17 cellular contexts compared by ENCODE assay signal in genomic region chr7:108189733-108190388, GRCh38. TPM values are rescaled to one million over a fixed set of nuclear protein-coding genes. Genes with fewer than 3 reads are reported as not detected.
DNase-seq lines count a peak whose midpoint lies in the region; ATAC-seq and TF ChIP-seq lines count a peak whose summit lies in the region.
"Had no signal": no experiment of that assay in that cellular context is flagged by ENCODE, and none has a peak within 500 bp of the region (broad histone marks: within the 10 kb centered on the region; RNA-seq: fewer than 3 reads in every experiment).

No MANE protein-coding gene starts in this region.

- H3K4me1 ChIP-seq in psoas muscle = no peaks in the 10 kb centered on the region
- H3K4me1 ChIP-seq: tibial nerve had no signal

- H3K4me3 Mint-ChIP-seq in activated naive CD4-positive, alpha-beta T cell treated with anti-CD3 and anti-CD28 coated beads for 36 hours = no peak overlapping the region
- no peak overlapping the region for H3K4me3 Mint-ChIP-seq in stimulated activated memory B cell treated with anti-CD40 and anti-IgM and Interleukin-4, amounts not matched to agents 10 μg/mL and 1 μg/mL and 100 μg/mL, for 72 hours
- H3K4me3 Mint-ChIP-seq: neural crest cell had no signal

- peak; percentile 89 for ATAC-seq in GM21528 (IDR thresholded peaks at IDR 0.05; ENCODE audit: low FRiP score, unreplicated experiment)
- peak; percentile 88 for ATAC-seq in HG03139 (IDR thresholded peaks at IDR 0.05; ENCODE audit: unreplicated experiment)
- peak; percentile 82 for ATAC-seq in stimulated activated memory B cell treated with anti-CD40 and anti-IgM and Interleukin-4, amounts not matched to agents 10 μg/mL and 1 μg/mL and 100 μg/mL, for 72 hours
- no peak for ATAC-seq in psoas muscle

- H3K36me3 ChIP-seq in psoas muscle (ENCODE audit: insufficient read depth in 1 of 2, low read depth in 1 of 2) = no peaks in the 10 kb centered on the region
- H3K36me3 ChIP-seq: tibial nerve had no signal

- no peak overlapping the region for H3K27ac ChIP-seq in psoas muscle
- H3K27ac ChIP-seq: RWPE1, tibial nerve had no signal

- H3K27me3 Mint-ChIP-seq in activated naive CD4-positive, alpha-beta T cell treated with anti-CD3 and anti-CD28 coated beads for 36 hours (ENCODE audit: low read depth) = no peaks in the 10 kb centered on the region
- H3K27me3 Mint-ChIP-seq in stimulated activated memory B cell treated with anti-CD40 and anti-IgM and Interleukin-4, amounts not matched to agents 10 μg/mL and 1 μg/mL and 100 μg/mL, for 72 hours = peaks cover 14% of the 10 kb centered on the region

- H3K9me3 Mint-ChIP-seq in activated naive CD4-positive, alpha-beta T cell treated with anti-CD3 and anti-CD28 coated beads for 36 hours = no peaks in the 10 kb centered on the region
- H3K9me3 Mint-ChIP-seq in stimulated activated memory B cell treated with anti-CD40 and anti-IgM and Interleukin-4, amounts not matched to agents 10 μg/mL and 1 μg/mL and 100 μg/mL, for 72 hours = peaks cover 3% of the 10 kb centered on the region
- H3K9me3 Mint-ChIP-seq: neural crest cell had no signal

- DNase-seq in activated naive CD4-positive, alpha-beta T cell treated with anti-CD3 and anti-CD28 coated beads for 36 hours = peak; percentile 10
- DNase-seq in activated naive CD4-positive, alpha-beta T cell (lab: John Stamatoyannopoulos, UW) = no peak
- DNase-seq in psoas muscle (no peak), AG20443 (ENCODE audit: low spot score) (no peak), DMS153 treated with DMSO at 0.1 percent for 48 hours (lab: John Stamatoyannopoulos, UW; ENCODE audit: unreplicated experiment) (no peak)
- DNase-seq: ACHN; activated CD4-positive, alpha-beta T cell treated with anti-CD3 and anti-CD28 coated beads, Interleukin-2, amount 50 U/mL, for 1 hour; aorta; GDM1; NCI-H2107 had no signal

- no peaks in the 10 kb centered on the region for H3K9me3 ChIP-seq in psoas muscle
- H3K9me3 ChIP-seq: tibial nerve had no signal

- no peak overlapping the region for H3K4me3 ChIP-seq in psoas muscle
- H3K4me3 ChIP-seq: tibial nerve had no signal

- no peak overlapping the region for H3K27ac Mint-ChIP-seq in activated naive CD4-positive, alpha-beta T cell treated with anti-CD3 and anti-CD28 coated beads for 36 hours
- no peak overlapping the region for H3K27ac Mint-ChIP-seq in stimulated activated memory B cell treated with anti-CD40 and anti-IgM and Interleukin-4, amounts not matched to agents 10 μg/mL and 1 μg/mL and 100 μg/mL, for 72 hours

- peaks cover 10% of the 10 kb centered on the region for H3K4me1 Mint-ChIP-seq in activated naive CD4-positive, alpha-beta T cell treated with anti-CD3 and anti-CD28 coated beads for 36 hours (ENCODE audit: low read depth)
- peaks cover 20% of the 10 kb centered on the region for H3K4me1 Mint-ChIP-seq in stimulated activated memory B cell treated with anti-CD40 and anti-IgM and Interleukin-4, amounts not matched to agents 10 μg/mL and 1 μg/mL and 100 μg/mL, for 72 hours

- 46 to 68% (median 65%) methylated on average over 7 of the region's 7 CpGs for WGBS in psoas muscle, 3 donors

- no peaks in the 10 kb centered on the region for H3K27me3 ChIP-seq in psoas muscle (ENCODE audit: insufficient read depth in 3 of 3, low read length in 2 of 3)
- H3K27me3 ChIP-seq: tibial nerve had no signal

- TF ChIP-seq CTCF in psoas muscle (IDR thresholded peaks at IDR 0.05) = no peak

- CTCF ChIA-PET in activated naive CD4-positive, alpha-beta T cell treated with anti-CD3 and anti-CD28 coated beads for 36 hours (lab: Charles Lee) = interaction anchor here (0.7 to 1.7 kb wide), 2 partner anchors 13 to 307 kb away, joined by 3 to 6 read pairs; no protein-coding TSS in a partner anchor

- intact Hi-C loops in activated naive CD4-positive, alpha-beta T cell treated with anti-CD3 and anti-CD28 coated beads for 36 hours (cut with micrococcal nuclease) = no loop called here
- intact Hi-C loops in psoas muscle (cut with DNase I) = loop anchor here in 1 of 2 donors (10.0 kb wide), 1 partner anchor 305 kb away; no protein-coding TSS in a partner anchor

- no peaks in the 10 kb centered on the region for H3K36me3 Mint-ChIP-seq in activated naive CD4-positive, alpha-beta T cell treated with anti-CD3 and anti-CD28 coated beads for 36 hours (ENCODE audit: low read depth)
- H3K36me3 Mint-ChIP-seq in stimulated activated memory B cell treated with anti-CD40 and anti-IgM and Interleukin-4, amounts not matched to agents 10 μg/mL and 1 μg/mL and 100 μg/mL, for 72 hours = no peaks in the 10 kb centered on the region

RNA-seq across cellular contexts. Expression of gene LAMB4, which starts 59.7 kb away (rescaled TPM):
- not detected for total RNA-seq in activated naive CD4-positive, alpha-beta T cell treated with anti-CD3 and anti-CD28 coated beads for 36 hours
- under 1 TPM in 2 of 4 donors, not detected in 2; 0.27 to 0.51 TPM for total RNA-seq in psoas muscle
- polyA plus RNA-seq in psoas muscle = under 1 TPM; 0.01 to 0.34 (median 0.27) TPM
- total RNA-seq: HT-29 had no signal
- polyA plus RNA-seq: aorta had no signal

Comparison
In these comparisons a context has a peak if more than half of its experiments do, and no peak if none do; other contexts are left out.
1. ATAC-seq: peak in GM21528 (single experiment), HG03139 (single experiment) and stimulated activated memory B cell treated with anti-CD40 and anti-IgM and Interleukin-4, amounts not matched to agents 10 μg/mL and 1 μg/mL and 100 μg/mL, for 72 hours (single experiment); none in psoas muscle (0 of 4).